Comparison of ENCODE assay signal across 18 cellular contexts in genomic region chr6:87675004-87675681, GRCh38. TPM values are rescaled to one million over a fixed set of nuclear protein-coding genes. Genes with fewer than 3 reads are reported as not detected.
DNase-seq lines count a peak whose midpoint lies in the region; ATAC-seq and TF ChIP-seq lines count a peak whose summit lies in the region.
"Had no signal": no experiment of that assay in that cellular context is flagged by ENCODE, and none has a peak within 500 bp of the region (broad histone marks: within the 10 kb centered on the region; RNA-seq: fewer than 3 reads in every experiment).

No MANE protein-coding gene starts in this region.

- TF ChIP-seq CTCF in activated CD8-positive, alpha-beta T cell treated with anti-CD3 and anti-CD28 coated beads for 36 hours (IDR thresholded peaks at IDR 0.05) = no peak
- TF ChIP-seq CTCF in psoas muscle (IDR thresholded peaks at IDR 0.05) = no peak

- intact Hi-C loops in activated CD8-positive, alpha-beta T cell treated with anti-CD3 and anti-CD28 coated beads for 36 hours (cut with micrococcal nuclease) = no loop called here
- intact Hi-C loops in psoas muscle (cut with DNase I) = no loop called here

- H3K9me3 Mint-ChIP-seq in activated CD8-positive, alpha-beta T cell treated with anti-CD3 and anti-CD28 coated beads for 36 hours = no peaks in the 10 kb centered on the region
- H3K9me3 Mint-ChIP-seq in activated CD8-positive, alpha-beta T cell treated with anti-CD3 and anti-CD28 coated beads, Interleukin-2, amount 10 ng/mL, durations not matched to agents 7 days and 5 days (ENCODE audit: insufficient read depth) = no peaks in the 10 kb centered on the region
- no peaks in the 10 kb centered on the region for H3K9me3 Mint-ChIP-seq in activated CD4-positive, alpha-beta T cell treated with anti-CD3 and anti-CD28 coated beads, Interleukin-2, amount 10 ng/mL, durations not matched to agents 7 days and 5 days
- H3K9me3 Mint-ChIP-seq: IgD-negative memory B cell; stimulated activated naive CD8-positive, alpha-beta T cell treated with anti-CD3 and anti-CD28 coated beads, Interleukin-15, amount 100 ng/mL, for 72 hours had no signal

- WGBS in psoas muscle, 3 donors = 32 to 54% (median 39%) methylated on average over 4 of the region's 4 CpGs

- no peaks in the 10 kb centered on the region for H3K27me3 ChIP-seq in psoas muscle (ENCODE audit: insufficient read depth in 3 of 3, low read length in 2 of 3)
- H3K27me3 ChIP-seq: ascending aorta, uterus had no signal

- ATAC-seq in activated CD8-positive, alpha-beta T cell treated with anti-CD3 and anti-CD28 coated beads for 36 hours = no peak
- no peak for ATAC-seq in activated CD8-positive, alpha-beta T cell treated with anti-CD3 and anti-CD28 coated beads, Interleukin-2, amount 10 ng/mL, durations not matched to agents 7 days and 5 days
- ATAC-seq in T-helper 17 cell (no peak), psoas muscle (peak in 2 of 4 donors; percentile 32 to 51)
- ATAC-seq: right cardiac atrium; stimulated activated naive CD8-positive, alpha-beta T cell treated with anti-CD3 and anti-CD28 coated beads, Interleukin-15, amount 100 ng/mL, for 72 hours had no signal

- peaks cover 12 to 67% of the 10 kb centered on the region in 2 donors for H3K36me3 ChIP-seq in psoas muscle (ENCODE audit: insufficient read depth in 1 of 2, low read depth in 1 of 2)
- H3K36me3 ChIP-seq: uterus had no signal

- POLR2A ChIA-PET in activated CD8-positive, alpha-beta T cell treated with anti-CD3 and anti-CD28 coated beads for 36 hours (lab: Charles Lee) = no interaction called here
- POLR2A ChIA-PET in activated CD8-positive, alpha-beta T cell treated with anti-CD3 and anti-CD28 coated beads, Interleukin-2, amount 10 ng/mL, durations not matched to agents 7 days and 5 days (lab: Charles Lee) = no interaction called here
- POLR2A ChIA-PET in activated CD4-positive, alpha-beta T cell treated with anti-CD3 and anti-CD28 coated beads, Interleukin-2, amount 10 ng/mL, durations not matched to agents 7 days and 5 days (lab: Charles Lee) = no interaction called here

- H3K4me3 Mint-ChIP-seq in activated CD8-positive, alpha-beta T cell treated with anti-CD3 and anti-CD28 coated beads for 36 hours = no peak overlapping the region
- H3K4me3 Mint-ChIP-seq in activated CD8-positive, alpha-beta T cell treated with anti-CD3 and anti-CD28 coated beads, Interleukin-2, amount 10 ng/mL, durations not matched to agents 7 days and 5 days = no peak overlapping the region
- H3K4me3 Mint-ChIP-seq in T-helper 17 cell = no peak overlapping the region
- H3K4me3 Mint-ChIP-seq in activated CD4-positive, alpha-beta T cell treated with anti-CD3 and anti-CD28 coated beads, Interleukin-2, amount 10 ng/mL, durations not matched to agents 7 days and 5 days = no peak overlapping the region
- H3K4me3 Mint-ChIP-seq: IgD-negative memory B cell; stimulated activated naive CD8-positive, alpha-beta T cell treated with anti-CD3 and anti-CD28 coated beads, Interleukin-15, amount 100 ng/mL, for 72 hours had no signal

- H3K36me3 Mint-ChIP-seq in activated CD8-positive, alpha-beta T cell treated with anti-CD3 and anti-CD28 coated beads for 36 hours (ENCODE audit: low read depth) = peaks cover 59% of the 10 kb centered on the region
- H3K36me3 Mint-ChIP-seq in activated CD8-positive, alpha-beta T cell treated with anti-CD3 and anti-CD28 coated beads, Interleukin-2, amount 10 ng/mL, durations not matched to agents 7 days and 5 days (ENCODE audit: low read depth) = peaks cover 67% of the 10 kb centered on the region
- peaks cover 8% of the 10 kb centered on the region for H3K36me3 Mint-ChIP-seq in T-helper 17 cell (ENCODE audit: low read depth)
- H3K36me3 Mint-ChIP-seq in activated CD4-positive, alpha-beta T cell treated with anti-CD3 and anti-CD28 coated beads, Interleukin-2, amount 10 ng/mL, durations not matched to agents 7 days and 5 days (ENCODE audit: low read depth) = peaks cover 64% of the 10 kb centered on the region

- peak overlapping the region; percentile 56 for H3K27ac Mint-ChIP-seq in activated CD8-positive, alpha-beta T cell treated with anti-CD3 and anti-CD28 coated beads for 36 hours
- H3K27ac Mint-ChIP-seq in activated CD8-positive, alpha-beta T cell treated with anti-CD3 and anti-CD28 coated beads, Interleukin-2, amount 10 ng/mL, durations not matched to agents 7 days and 5 days = no peak overlapping the region
- peak overlapping the region; percentile 82 for H3K27ac Mint-ChIP-seq in T-helper 17 cell
- no peak overlapping the region for H3K27ac Mint-ChIP-seq in activated CD4-positive, alpha-beta T cell treated with anti-CD3 and anti-CD28 coated beads, Interleukin-2, amount 10 ng/mL, durations not matched to agents 7 days and 5 days
- H3K27ac Mint-ChIP-seq: IgD-negative memory B cell had no signal

- no peak overlapping the region for H3K4me3 ChIP-seq in psoas muscle
- H3K4me3 ChIP-seq: ascending aorta, uterus had no signal

- H3K9me3 ChIP-seq in T-helper 17 cell (ENCODE audit: control insufficient read depth, low read length, poor library complexity, severe bottlenecking) (no peaks in the 10 kb centered on the region), psoas muscle (no peaks in the 10 kb centered on the region)
- H3K9me3 ChIP-seq: ascending aorta, uterus had no signal

- peaks cover 23% of the 10 kb centered on the region for H3K4me1 Mint-ChIP-seq in activated CD8-positive, alpha-beta T cell treated with anti-CD3 and anti-CD28 coated beads for 36 hours (ENCODE audit: low read depth)
- peaks cover 22% of the 10 kb centered on the region for H3K4me1 Mint-ChIP-seq in activated CD8-positive, alpha-beta T cell treated with anti-CD3 and anti-CD28 coated beads, Interleukin-2, amount 10 ng/mL, durations not matched to agents 7 days and 5 days (ENCODE audit: low read depth)
- peaks cover 26% of the 10 kb centered on the region for H3K4me1 Mint-ChIP-seq in T-helper 17 cell
- peaks cover 30% of the 10 kb centered on the region for H3K4me1 Mint-ChIP-seq in activated CD4-positive, alpha-beta T cell treated with anti-CD3 and anti-CD28 coated beads, Interleukin-2, amount 10 ng/mL, durations not matched to agents 7 days and 5 days

- H3K4me1 ChIP-seq in psoas muscle = peaks cover 45% of the 10 kb centered on the region
- H3K4me1 ChIP-seq: ascending aorta, uterus had no signal

- no peaks in the 10 kb centered on the region for H3K27me3 Mint-ChIP-seq in activated CD8-positive, alpha-beta T cell treated with anti-CD3 and anti-CD28 coated beads for 36 hours
- no peaks in the 10 kb centered on the region for H3K27me3 Mint-ChIP-seq in activated CD8-positive, alpha-beta T cell treated with anti-CD3 and anti-CD28 coated beads, Interleukin-2, amount 10 ng/mL, durations not matched to agents 7 days and 5 days (ENCODE audit: low read depth)
- H3K27me3 Mint-ChIP-seq in T-helper 17 cell = no peaks in the 10 kb centered on the region
- no peaks in the 10 kb centered on the region for H3K27me3 Mint-ChIP-seq in activated CD4-positive, alpha-beta T cell treated with anti-CD3 and anti-CD28 coated beads, Interleukin-2, amount 10 ng/mL, durations not matched to agents 7 days and 5 days
- H3K27me3 Mint-ChIP-seq: IgD-negative memory B cell; stimulated activated naive CD8-positive, alpha-beta T cell treated with anti-CD3 and anti-CD28 coated beads, Interleukin-15, amount 100 ng/mL, for 72 hours had no signal

- DNase-seq in activated CD8-positive, alpha-beta T cell treated with anti-CD3 and anti-CD28 coated beads for 36 hours = no peak
- no peak for DNase-seq in activated CD8-positive, alpha-beta T cell treated with anti-CD3 and anti-CD28 coated beads, Interleukin-2, amount 10 ng/mL, durations not matched to agents 7 days and 5 days
- DNase-seq in DMS79 treated with DMSO at 0.1 percent for 48 hours (lab: John Stamatoyannopoulos, UW) = peak; percentile 13
- no peak for DNase-seq in T-helper 17 cell
- DNase-seq in psoas muscle = no peak
- DNase-seq in NCI-H2196 (lab: John Stamatoyannopoulos, UW; ENCODE audit: unreplicated experiment) = no peak
- DNase-seq in activated CD4-positive, alpha-beta T cell treated with anti-CD3 and anti-CD28 coated beads, Interleukin-2, amount 10 ng/mL, durations not matched to agents 7 days and 5 days = no peak
- DNase-seq in COLO829 (ENCODE audit: low spot score) = no peak
- DNase-seq: activated CD4-positive, CD25-positive, alpha-beta regulatory T cell treated with anti-CD3 and anti-CD28 coated beads, Interleukin-2, amount 50 U/mL, for 72 hours; GF-D8; NCI-H226; nucleus accumbens; right cardiac atrium; stimulated activated naive CD8-positive, alpha-beta T cell treated with anti-CD3 and anti-CD28 coated beads, Interleukin-15, amount 100 ng/mL, for 72 hours; T-helper 9 cell; uterus had no signal

- peak overlapping the region; percentile 72 for H3K27ac ChIP-seq in psoas muscle
- H3K27ac ChIP-seq: ascending aorta, uterus had no signal

- CTCF ChIA-PET in activated CD8-positive, alpha-beta T cell treated with anti-CD3 and anti-CD28 coated beads for 36 hours (lab: Charles Lee) = interaction anchor here (1.0 kb wide), 1 partner anchor 10 kb away, joined by 3 read pairs; no protein-coding TSS in a partner anchor
- CTCF ChIA-PET in activated CD8-positive, alpha-beta T cell treated with anti-CD3 and anti-CD28 coated beads, Interleukin-2, amount 10 ng/mL, durations not matched to agents 7 days and 5 days (lab: Charles Lee) = no interaction called here
- CTCF ChIA-PET in activated CD4-positive, alpha-beta T cell treated with anti-CD3 and anti-CD28 coated beads, Interleukin-2, amount 10 ng/mL, durations not matched to agents 7 days and 5 days (lab: Charles Lee) = no interaction called here

RNA-seq across cellular contexts. Expression of gene AKIRIN2, which starts 26.9 kb away (rescaled TPM):
- total RNA-seq in activated CD8-positive, alpha-beta T cell treated with anti-CD3 and anti-CD28 coated beads for 36 hours = 10 to 100 TPM; 42.1 to 45.6 TPM
- total RNA-seq in activated CD8-positive, alpha-beta T cell treated with anti-CD3 and anti-CD28 coated beads, Interleukin-2, amount 10 ng/mL, durations not matched to agents 7 days and 5 days = 10 to 100 TPM; 42.1 to 45.2 TPM
- 100 to 1,000 TPM; 114 to 128 TPM for total RNA-seq in T-helper 17 cell
- total RNA-seq in psoas muscle = 100 to 1,000 TPM in 3 of 4 donors, 10 to 100 TPM in 1; 71.9 to 188 (median 141) TPM
- polyA plus RNA-seq in psoas muscle = 100 to 1,000 TPM in 1 of 3 donors, 10 to 100 TPM in 2; 65.0 to 127 (median 87.6) TPM
- 10 to 100 TPM; 42.1 to 42.5 TPM for total RNA-seq in activated CD4-positive, alpha-beta T cell treated with anti-CD3 and anti-CD28 coated beads, Interleukin-2, amount 10 ng/mL, durations not matched to agents 7 days and 5 days

Comparison
In these comparisons a context has a peak if more than half of its experiments do, and no peak if none do; other contexts are left out.
1. H3K27ac Mint-ChIP-seq: peak in activated CD8-positive, alpha-beta T cell treated with anti-CD3 and anti-CD28 coated beads for 36 hours (single experiment) and T-helper 17 cell (single experiment); none in activated CD8-positive, alpha-beta T cell treated with anti-CD3 and anti-CD28 coated beads, Interleukin-2, amount 10 ng/mL, durations not matched to agents 7 days and 5 days (single experiment) and activated CD4-positive, alpha-beta T cell treated with anti-CD3 and anti-CD28 coated beads, Interleukin-2, amount 10 ng/mL, durations not matched to agents 7 days and 5 days (single experiment).